In genomic region chr1:50658421-50659076, GRCh38 we compare ENCODE assay signal across 17 cellular contexts.
A peak's percentile ranks its signal among the peaks of the same experiment; 100 is the strongest.
DNase-seq lines count a peak whose midpoint lies in the region; ATAC-seq and TF ChIP-seq lines count a peak whose summit lies in the region.
"Had no signal": no experiment of that assay in that cellular context is flagged by ENCODE, and none has a peak within 500 bp of the region (broad histone marks: within the 10 kb centered on the region; RNA-seq: fewer than 3 reads in every experiment).

No MANE protein-coding gene starts in this region.

- H4K5ac ChIP-seq in H9 (ENCODE audit: insufficient read length, low read depth, low read length), result no peak overlapping the region

- H3K4me3 ChIP-seq in trophoblast cell (ENCODE audit: low read depth, low read length), result no peak overlapping the region
- H3K4me3 ChIP-seq: sigmoid colon had no signal

- no peak for ATAC-seq in Right ventricle myocardium superior (ENCODE audit: poor library complexity)
- ATAC-seq: naive thymus-derived CD8-positive, alpha-beta T cell; stimulated activated effector memory CD8-positive, alpha-beta T cell treated with anti-CD3 and anti-CD28 coated beads, Interleukin-12 subunit alpha, Interleukin-12 subunit beta, amount 100 ng/mL, for 72 hours had no signal

- no peaks in the 10 kb centered on the region for H3K79me2 ChIP-seq in trophoblast cell (ENCODE audit: control insufficient read depth, insufficient read depth, low read length, poor library complexity)
- no peaks in the 10 kb centered on the region for H3K79me2 ChIP-seq in H9 (ENCODE audit: insufficient read depth, low read length)

- H3K18ac ChIP-seq in trophoblast cell (ENCODE audit: low read length) (no peak overlapping the region), H9 (ENCODE audit: insufficient read length, low read depth, low read length) (no peak overlapping the region)

- WGBS in trophoblast cell (ENCODE audit: extremely low coverage, insufficient coverage, insufficient read length), result no CpG with 5 or more reads among the region's 2 CpGs
- no CpG with 5 or more reads among the region's 2 CpGs for WGBS in H9 (ENCODE audit: extremely low coverage, insufficient read length, low lambda C conversion rate)

- H2BK5ac ChIP-seq in trophoblast cell (ENCODE audit: low read depth, low read length, poor library complexity) (no peak overlapping the region), H9 (ENCODE audit: insufficient read length, low read length) (no peak overlapping the region)

- DNase-seq in ELR (ENCODE audit: low read depth) (peak; percentile 41), amniotic epithelial cell (ENCODE audit: low read depth) (peak; percentile 37), fibroblast of the conjunctiva (ENCODE audit: low read depth) (peak; percentile 29), trophoblast cell (peak; percentile 0 to 31), H9 (no peak), GM20000 (ENCODE audit: low spot score) (no peak), NCI-H82 (lab: John Stamatoyannopoulos, UW) (no peak), Right ventricle myocardium superior (no peak)
- DNase-seq: activated gamma-delta T cell; Karpas-422; naive thymus-derived CD8-positive, alpha-beta T cell; OCI-M1; sigmoid colon; SW 1271; WERI-Rb-1 had no signal

- no peak overlapping the region for H4K91ac ChIP-seq in trophoblast cell (ENCODE audit: low read depth, low read length)
- no peak overlapping the region for H4K91ac ChIP-seq in H9 (ENCODE audit: insufficient read length, low read depth, low read length)

- no peaks in the 10 kb centered on the region for H3K79me1 ChIP-seq in trophoblast cell (ENCODE audit: low read length)
- H3K79me1 ChIP-seq in H9 (ENCODE audit: insufficient read depth, low read depth, low read length, poor library complexity, severe bottlenecking), result no peaks in the 10 kb centered on the region

- no peak overlapping the region for H3K4ac ChIP-seq in trophoblast cell (ENCODE audit: low read depth, low read length)
- H3K4ac ChIP-seq in H9 (ENCODE audit: low read depth, low read length), result no peak overlapping the region

- H3K9ac ChIP-seq in trophoblast cell (ENCODE audit: low read length), result no peak overlapping the region
- no peak overlapping the region for H3K9ac ChIP-seq in H9 (ENCODE audit: extremely low read depth, insufficient read length, low read length)

- no peak overlapping the region for H2BK120ac ChIP-seq in trophoblast cell (ENCODE audit: insufficient read depth, low read length, poor library complexity)
- no peak overlapping the region for H2BK120ac ChIP-seq in H9 (ENCODE audit: low read depth, low read length, poor library complexity, severe bottlenecking)

- TF ChIP-seq CTCF in H9 (conservative IDR thresholded peaks at IDR 0.05), result no peak
- no peak for TF ChIP-seq CTCF in GM20000 (IDR thresholded peaks at IDR 0.05; ENCODE audit: extremely low read depth, missing control alignments)

- no peak overlapping the region for H4K12ac ChIP-seq in trophoblast cell (ENCODE audit: low read depth, low read length)

- H4K8ac ChIP-seq in trophoblast cell (ENCODE audit: low read depth, low read length) (no peak overlapping the region), H9 (replicated peaks; ENCODE audit: insufficient read length, low read depth, low read length) (no peak overlapping the region)

- no peaks in the 10 kb centered on the region for H3K27me3 Mint-ChIP-seq in H9 (ENCODE audit: low read depth)
- H3K27me3 Mint-ChIP-seq: central memory CD8-positive, alpha-beta T cell; naive thymus-derived CD8-positive, alpha-beta T cell had no signal

- H3K56ac ChIP-seq in H9 (ENCODE audit: insufficient read length, low read depth, low read length), result no peak overlapping the region

- no peak overlapping the region for H3K27ac ChIP-seq in trophoblast cell (ENCODE audit: low read depth, low read length)
- no peak overlapping the region for H3K27ac ChIP-seq in H9 (ENCODE audit: insufficient read length, low read depth, low read length)
- H3K27ac ChIP-seq: sigmoid colon, WERI-Rb-1 had no signal

- H3K9me3 Mint-ChIP-seq in H9, result no peaks in the 10 kb centered on the region
- H3K9me3 Mint-ChIP-seq: central memory CD8-positive, alpha-beta T cell; naive thymus-derived CD8-positive, alpha-beta T cell; stimulated activated effector memory CD8-positive, alpha-beta T cell treated with anti-CD3 and anti-CD28 coated beads, Interleukin-12 subunit alpha, Interleukin-12 subunit beta, amount 100 ng/mL, for 72 hours had no signal

- no peaks in the 10 kb centered on the region for H3K36me3 Mint-ChIP-seq in H9 (ENCODE audit: insufficient read depth in 1 of 3, low read depth in 3 of 3)

- H3T11ph ChIP-seq in H9 (ENCODE audit: low read length), result no peak overlapping the region

- H2AK5ac ChIP-seq in trophoblast cell (ENCODE audit: low read length), result no peak overlapping the region
- no peak overlapping the region for H2AK5ac ChIP-seq in H9 (ENCODE audit: insufficient read length, low read length)

- H3K4me2 ChIP-seq in trophoblast cell (ENCODE audit: low read length), result no peak overlapping the region
- no peak overlapping the region for H3K4me2 ChIP-seq in H9 (ENCODE audit: insufficient read depth, insufficient read length, low read length)

- H3K36me3 ChIP-seq in trophoblast cell (ENCODE audit: control insufficient read depth in 1 of 2, insufficient read depth in 2 of 2, low read length in 2 of 2), result no peaks in the 10 kb centered on the region
- H3K36me3 ChIP-seq: WERI-Rb-1 had no signal

- peaks cover 10 to 21% of the 10 kb centered on the region in 2 experiments for H3K4me1 Mint-ChIP-seq in H9
- H3K4me1 Mint-ChIP-seq: central memory CD8-positive, alpha-beta T cell had no signal

- H4K20me1 ChIP-seq in H9 (ENCODE audit: control insufficient read depth, insufficient read depth, insufficient read length), result no peaks in the 10 kb centered on the region

- H3K4me3 Mint-ChIP-seq in H9, result no peak overlapping the region
- H3K4me3 Mint-ChIP-seq: central memory CD8-positive, alpha-beta T cell; naive thymus-derived CD8-positive, alpha-beta T cell; stimulated activated effector memory CD8-positive, alpha-beta T cell treated with anti-CD3 and anti-CD28 coated beads, Interleukin-12 subunit alpha, Interleukin-12 subunit beta, amount 100 ng/mL, for 72 hours had no signal

- no peak overlapping the region for H3K23ac ChIP-seq in trophoblast cell (ENCODE audit: low read length)
- H3K23ac ChIP-seq in H9 (ENCODE audit: insufficient read length, low read depth, low read length), result no peak overlapping the region

- H3K27me3 ChIP-seq in trophoblast cell (ENCODE audit: insufficient read depth, low read length) (no peaks in the 10 kb centered on the region), H9 (ENCODE audit: insufficient read depth, low read length) (no peaks in the 10 kb centered on the region)
- H3K27me3 ChIP-seq: sigmoid colon had no signal

- no peak overlapping the region for H3K27ac Mint-ChIP-seq in H9

- H2AFZ ChIP-seq in trophoblast cell (ENCODE audit: insufficient read depth, low read length, poor library complexity), result no peak overlapping the region
- no peak overlapping the region for H2AFZ ChIP-seq in H9 (ENCODE audit: low read length)

- intact Hi-C loops in Right ventricle myocardium superior (cut with DNase I), result no loop called here

- H2BK12ac ChIP-seq in trophoblast cell (ENCODE audit: low read length) (no peak overlapping the region), H9 (ENCODE audit: insufficient read length, low read depth, low read length) (no peak overlapping the region)

- H3K14ac ChIP-seq in trophoblast cell (ENCODE audit: low read length) (no peak overlapping the region), H9 (ENCODE audit: insufficient read depth, low read length) (no peak overlapping the region)

- H3K4me1 ChIP-seq in trophoblast cell (ENCODE audit: control insufficient read depth in 1 of 2, insufficient read depth in 2 of 2, low read length in 2 of 2), result no peaks in the 10 kb centered on the region
- H3K4me1 ChIP-seq in H9 (ENCODE audit: insufficient read depth, low read length), result no peaks in the 10 kb centered on the region
- H3K4me1 ChIP-seq: sigmoid colon had no signal

- H3K9me3 ChIP-seq in trophoblast cell (ENCODE audit: insufficient read depth, low read depth, low read length) (no peaks in the 10 kb centered on the region), H9 (ENCODE audit: control insufficient read depth, low read depth, low read length) (no peaks in the 10 kb centered on the region)
- H3K9me3 ChIP-seq: sigmoid colon had no signal

- H2BK15ac ChIP-seq in H9 (ENCODE audit: low read depth, low read length), result no peak overlapping the region

- no peaks in the 10 kb centered on the region for H3K23me2 ChIP-seq in H9 (ENCODE audit: insufficient read length, low read depth, low read length, poor library complexity, severe bottlenecking)

- H2BK20ac ChIP-seq in H9 (ENCODE audit: low read depth, low read length, poor library complexity, severe bottlenecking), result no peak overlapping the region

Comparison
In these comparisons a context has a peak if more than half of its experiments do, and no peak if none do; other contexts are left out.
1. DNase-seq: peak in ELR (single experiment), amniotic epithelial cell (single experiment), fibroblast of the conjunctiva (single experiment) and trophoblast cell (2 of 2); none in H9 (single experiment), GM20000 (single experiment), NCI-H82 (single experiment) and Right ventricle myocardium superior (single experiment).